Comparison of ENCODE assay signal across 10 cellular contexts in the genomic region with DNA sequence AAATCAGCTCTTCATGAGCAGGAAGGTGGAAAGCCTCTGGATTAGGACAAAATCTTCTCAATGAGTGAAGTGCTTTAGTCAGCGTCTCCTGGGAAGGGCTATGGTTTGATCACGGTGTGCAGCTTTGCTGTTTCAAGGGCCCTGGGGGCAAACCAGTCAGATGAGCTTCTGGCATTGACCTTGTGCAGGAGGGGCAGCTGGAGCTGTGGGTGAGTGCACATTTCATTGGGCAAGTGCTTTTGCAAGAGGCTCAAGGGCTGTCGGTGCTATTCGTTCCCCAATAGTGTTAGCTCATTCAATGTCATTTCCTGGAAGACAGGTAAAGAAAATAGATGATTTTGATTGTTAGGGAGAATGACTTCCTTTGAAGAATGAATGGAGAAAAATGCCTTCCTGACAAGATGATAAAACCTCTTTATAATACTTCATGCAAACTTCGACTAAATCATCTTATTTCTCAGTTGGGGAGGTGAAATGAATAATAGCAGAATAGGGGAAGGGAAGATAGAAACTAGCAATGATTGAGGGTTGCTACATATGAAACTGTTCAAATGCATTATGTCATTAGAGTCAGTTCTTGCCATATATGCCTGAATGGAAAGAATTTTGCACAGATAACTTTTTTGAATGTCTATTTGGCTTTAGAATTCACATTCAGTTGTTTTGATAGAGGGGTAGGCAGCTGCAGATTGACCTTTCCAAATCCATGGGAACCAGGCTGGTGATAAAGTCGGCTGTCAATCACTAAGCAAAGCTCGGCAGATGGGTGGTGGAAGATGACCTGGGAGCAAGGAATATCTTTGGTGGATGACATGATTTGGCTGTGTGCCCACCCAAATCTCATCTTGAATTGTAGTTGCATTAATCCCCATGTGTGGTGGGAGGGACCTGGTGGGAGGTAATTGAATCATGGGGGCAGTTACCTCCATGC. TPM values are rescaled to one million over a fixed set of nuclear protein-coding genes. Genes with fewer than 3 reads are reported as not detected.
A peak's percentile ranks its signal among the peaks of the same experiment; 100 is the strongest.
DNase-seq lines count a peak whose midpoint lies in the region; ATAC-seq and TF ChIP-seq lines count a peak whose summit lies in the region.
"Had no signal": no experiment of that assay in that cellular context is flagged by ENCODE, and none has a peak within 500 bp of the region (broad histone marks: within the 10 kb centered on the region; RNA-seq: fewer than 3 reads in every experiment).

No MANE protein-coding gene starts in this region.

- peak overlapping the region; percentile 66 for H3K27ac Mint-ChIP-seq in activated naive CD4-positive, alpha-beta T cell treated with anti-CD3 and anti-CD28 coated beads, Interleukin-2, amount 50 U/mL, for 24 hours
- H3K27ac Mint-ChIP-seq in activated T-helper 2 cell treated with anti-CD3 and anti-CD28 coated beads, Interferon-gamma antibody, Interleukin-2, Interleukin-4, amounts not matched to agents 10 μg/mL and 5 μg/mL and 100 μg/mL, durations not matched to agents 14 hours and 24 hours and 36 hours, result peak overlapping the region; percentile 10

- H3K4me3 ChIP-seq in upper lobe of left lung, result no peak overlapping the region
- H3K4me3 ChIP-seq: PC-9 had no signal

- ATAC-seq in upper lobe of left lung (ENCODE audit: low FRiP score in 2 of 2), result peak; percentile 23 to 25
- ATAC-seq in left cardiac atrium, result no peak
- ATAC-seq in HG02870 (IDR thresholded peaks at IDR 0.05; ENCODE audit: unreplicated experiment), result no peak

- TF ChIP-seq POLR2A in upper lobe of left lung (IDR thresholded peaks at IDR 0.05), result no peak

- intact Hi-C loops in activated T-helper 2 cell treated with anti-CD3 and anti-CD28 coated beads, Interferon-gamma antibody, Interleukin-2, Interleukin-4, amounts not matched to agents 10 μg/mL and 5 μg/mL and 100 μg/mL, durations not matched to agents 14 hours and 24 hours and 36 hours (cut with micrococcal nuclease), result no loop called here
- intact Hi-C loops in left cardiac atrium (cut with DNase I), result no loop called here

- no peak for TF ChIP-seq CTCF in upper lobe of left lung (IDR thresholded peaks at IDR 0.05)

- H3K4me3 Mint-ChIP-seq in activated naive CD4-positive, alpha-beta T cell treated with anti-CD3 and anti-CD28 coated beads, Interleukin-2, amount 50 U/mL, for 24 hours, result peak overlapping the region; percentile 52
- H3K4me3 Mint-ChIP-seq in activated T-helper 2 cell treated with anti-CD3 and anti-CD28 coated beads, Interferon-gamma antibody, Interleukin-2, Interleukin-4, amounts not matched to agents 10 μg/mL and 5 μg/mL and 100 μg/mL, durations not matched to agents 14 hours and 24 hours and 36 hours (ENCODE audit: low read depth), result no peak overlapping the region

- H3K9me3 Mint-ChIP-seq in activated naive CD4-positive, alpha-beta T cell treated with anti-CD3 and anti-CD28 coated beads, Interleukin-2, amount 50 U/mL, for 24 hours, result no peaks in the 10 kb centered on the region
- H3K9me3 Mint-ChIP-seq in activated T-helper 2 cell treated with anti-CD3 and anti-CD28 coated beads, Interferon-gamma antibody, Interleukin-2, Interleukin-4, amounts not matched to agents 10 μg/mL and 5 μg/mL and 100 μg/mL, durations not matched to agents 14 hours and 24 hours and 36 hours, result peaks cover 21% of the 10 kb centered on the region

- H3K9me3 ChIP-seq in upper lobe of left lung, result no peaks in the 10 kb centered on the region

- H3K27ac ChIP-seq in upper lobe of left lung, result peak overlapping the region; percentile 28 to 74 (median 49)
- H3K27ac ChIP-seq: PC-9 had no signal

- peaks cover 65% of the 10 kb centered on the region for H3K4me1 Mint-ChIP-seq in activated naive CD4-positive, alpha-beta T cell treated with anti-CD3 and anti-CD28 coated beads, Interleukin-2, amount 50 U/mL, for 24 hours
- peaks cover 38% of the 10 kb centered on the region for H3K4me1 Mint-ChIP-seq in activated T-helper 2 cell treated with anti-CD3 and anti-CD28 coated beads, Interferon-gamma antibody, Interleukin-2, Interleukin-4, amounts not matched to agents 10 μg/mL and 5 μg/mL and 100 μg/mL, durations not matched to agents 14 hours and 24 hours and 36 hours (ENCODE audit: low read depth)

- H3K36me3 ChIP-seq in upper lobe of left lung, result no peaks in the 10 kb centered on the region

- H3K27me3 Mint-ChIP-seq in activated naive CD4-positive, alpha-beta T cell treated with anti-CD3 and anti-CD28 coated beads, Interleukin-2, amount 50 U/mL, for 24 hours, result no peaks in the 10 kb centered on the region
- peaks cover 25% of the 10 kb centered on the region for H3K27me3 Mint-ChIP-seq in activated T-helper 2 cell treated with anti-CD3 and anti-CD28 coated beads, Interferon-gamma antibody, Interleukin-2, Interleukin-4, amounts not matched to agents 10 μg/mL and 5 μg/mL and 100 μg/mL, durations not matched to agents 14 hours and 24 hours and 36 hours (ENCODE audit: low read depth)

- peaks cover 0 to 22% (median 18%) of the 10 kb centered on the region in 4 donors for H3K4me1 ChIP-seq in upper lobe of left lung

- peaks cover 1% of the 10 kb centered on the region for H3K36me3 Mint-ChIP-seq in activated naive CD4-positive, alpha-beta T cell treated with anti-CD3 and anti-CD28 coated beads, Interleukin-2, amount 50 U/mL, for 24 hours
- peaks cover 13% of the 10 kb centered on the region for H3K36me3 Mint-ChIP-seq in activated T-helper 2 cell treated with anti-CD3 and anti-CD28 coated beads, Interferon-gamma antibody, Interleukin-2, Interleukin-4, amounts not matched to agents 10 μg/mL and 5 μg/mL and 100 μg/mL, durations not matched to agents 14 hours and 24 hours and 36 hours (ENCODE audit: low read depth)

- 55 to 57% methylated on average over 7 of the region's 7 CpGs for whole genome bisulfite sequencing in upper lobe of left lung, 2 donors

- TF ChIP-seq EP300 in upper lobe of left lung (IDR thresholded peaks at IDR 0.05), result no peak

- DNase-seq in activated naive CD4-positive, alpha-beta T cell (lab: John Stamatoyannopoulos, UW), result no peak
- DNase-seq in MV-4-11 (lab: John Stamatoyannopoulos, UW), result peak; percentile 74
- DNase-seq in activated T-helper 2 cell treated with anti-CD3 and anti-CD28 coated beads, Interferon-gamma antibody, Interleukin-2, Interleukin-4, amounts not matched to agents 10 μg/mL and 5 μg/mL and 100 μg/mL, durations not matched to agents 14 hours and 24 hours and 36 hours (ENCODE audit: low spot score), result no peak
- DNase-seq in upper lobe of left lung, result peak in 1 of 2 donors; percentile 47
- DNase-seq in cerebellar cortex (ENCODE audit: low spot score), result no peak
- no peak for DNase-seq in left cardiac atrium
- DNase-seq: activated CD4-positive, alpha-beta T cell treated with anti-CD3 and anti-CD28 coated beads for 48 hours had no signal

- H3K27me3 ChIP-seq in upper lobe of left lung, result no peaks in the 10 kb centered on the region

RNA-seq across cellular contexts. Expression of a gene that starts 12.9 kb away (rescaled TPM):
- 1.5 and 1.6 TPM in 2 replicates for total RNA-seq in activated T-helper 2 cell treated with anti-CD3 and anti-CD28 coated beads, Interferon-gamma antibody, Interleukin-2, Interleukin-4, amounts not matched to agents 10 μg/mL and 5 μg/mL and 100 μg/mL, durations not matched to agents 14 hours and 24 hours and 36 hours
- total RNA-seq in upper lobe of left lung (10 to 100 TPM in 5 of 6 donors, 1 to 10 TPM in 1; 6.1 to 16.8 (median 10.5) TPM), left cardiac atrium (1 to 10 TPM; 5.0 to 5.4 TPM)

Comparison
In these comparisons a context has a peak if more than half of its experiments do, and no peak if none do; other contexts are left out.
1. ATAC-seq: peak in upper lobe of left lung (2 of 2); none in left cardiac atrium (0 of 2) and HG02870 (single experiment).